22 cellular contexts compared by ENCODE assay signal in the genomic region with DNA sequence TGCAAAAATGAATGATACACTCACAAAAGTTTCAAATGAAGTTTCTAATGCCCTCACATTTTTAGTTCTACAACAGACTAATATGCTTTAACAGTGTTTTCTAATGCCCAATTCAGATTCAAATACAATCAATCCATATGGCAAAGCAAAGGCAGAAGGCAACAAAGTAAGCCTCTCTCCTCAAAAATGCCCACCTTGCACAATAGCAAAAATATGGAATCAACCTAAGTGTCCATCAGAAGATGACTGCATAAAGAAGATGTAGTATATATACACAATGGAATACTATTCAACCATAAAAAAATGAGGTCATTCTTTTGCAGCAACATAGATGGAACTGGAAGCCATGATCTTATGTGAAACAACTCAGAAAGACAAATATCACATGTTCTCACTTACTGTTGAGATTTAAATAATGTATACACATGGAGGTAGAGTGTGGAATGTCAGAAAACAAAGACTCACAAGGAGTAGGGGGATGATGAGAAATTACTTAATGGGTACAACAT.
DNase-seq lines count a peak whose midpoint lies in the region; ATAC-seq, FAIRE-seq and TF ChIP-seq lines count a peak whose summit lies in the region.
"Had no signal": no experiment of that assay in that cellular context is flagged by ENCODE, and none has a peak within 500 bp of the region (broad histone marks: within the 10 kb centered on the region; RNA-seq: fewer than 3 reads in every experiment).

No MANE protein-coding gene starts in this region.

- no peak overlapping the region for H3K4me2 ChIP-seq in HepG2 (ENCODE audit: low read depth, low read length)
- H3K4me2 ChIP-seq in K562 (ENCODE audit: insufficient read depth, low read length) = no peak overlapping the region
- H3K4me2 ChIP-seq: BLaER1, GM23338 had no signal

- POLR2A ChIA-PET in HepG2 (lab: Yijun Ruan, JAX) = no interaction called here
- POLR2A ChIA-PET in K562 (lab: Yijun Ruan, JAX) = no interaction called here

- 0 out of 5 replicates have a peak, but pooled peaks cover 0 to 2% of the 10 kb centered on the region in 2 experiments for H3K36me3 ChIP-seq in HepG2 (replicated peaks in 1 of 2; ENCODE audit: control insufficient read depth in 1 of 2, insufficient read depth in 2 of 2, low read length in 2 of 2)
- H3K36me3 ChIP-seq in right lobe of liver = no peaks in the 10 kb centered on the region
- H3K36me3 ChIP-seq in K562 (ENCODE audit: control insufficient read depth, insufficient read depth, low read length) = peaks cover 3% of the 10 kb centered on the region; the same call in 2 of the 3 replicates

- H3K4me1 Mint-ChIP-seq in glutamatergic neuron (ENCODE audit: low read depth, unreplicated experiment) = no peaks in the 10 kb centered on the region

- no peaks in the 10 kb centered on the region for H3K36me3 Mint-ChIP-seq in glutamatergic neuron (ENCODE audit: unreplicated experiment)

- no peak overlapping the region for H2AFZ ChIP-seq in HepG2 (ENCODE audit: low read length)
- no peak overlapping the region for H2AFZ ChIP-seq in K562 (ENCODE audit: low read depth, low read length)
- H2AFZ ChIP-seq: GM23338 had no signal

- intact Hi-C loops in HepG2 (cut with micrococcal nuclease; ENCODE audit: unreplicated experiment) = no loop called here
- intact Hi-C loops in right lobe of liver (cut with DNase I) = no loop called here
- intact Hi-C loops in K562 (cut with micrococcal nuclease) = no loop called here

- H3K27ac ChIP-seq in HepG2 (ENCODE audit: extremely low read length, insufficient read depth, low read length) (no peak overlapping the region), right lobe of liver (no peak overlapping the region), K562 (ENCODE audit: extremely low read depth, low read depth, low read length) (no peak overlapping the region)
- H3K27ac ChIP-seq: BLaER1, C4-2B had no signal

- H4K20me1 ChIP-seq in HepG2 (ENCODE audit: insufficient read depth, low read length) (no peaks in the 10 kb centered on the region), K562 (replicated peaks; ENCODE audit: control insufficient read depth, insufficient read depth, low read length) (no peaks in the 10 kb centered on the region)

- H3K27ac Mint-ChIP-seq in glutamatergic neuron (ENCODE audit: unreplicated experiment) = peak overlapping the region; percentile 44
- H3K27ac Mint-ChIP-seq: B cell; CD4-positive, CD25-positive, alpha-beta regulatory T cell; CD8-positive, alpha-beta T cell; GM23338; H9; HFFc6 had no signal

- no peak overlapping the region for H3K9ac ChIP-seq in HepG2 (ENCODE audit: insufficient read depth, low read depth, low read length)
- no peak overlapping the region for H3K9ac ChIP-seq in K562 (ENCODE audit: insufficient read depth in 1 of 2, low read depth in 2 of 2, low read length in 2 of 2)
- H3K9ac ChIP-seq: BLaER1 had no signal

- no TSS peak for BruUV-seq in HepG2 (replicated peaks; lab: Mats Ljungman, UMichigan)
- BruUV-seq in K562 (replicated peaks; lab: Mats Ljungman, UMichigan) = no TSS peak

- peaks cover 2% of the 10 kb centered on the region for H3K9me3 Mint-ChIP-seq in glutamatergic neuron (ENCODE audit: unreplicated experiment)
- H3K9me3 Mint-ChIP-seq: CD8-positive, alpha-beta T cell had no signal

- DNase-seq in HepG2 (ENCODE audit: low spot score) (no peak), right lobe of liver (no peak), K562 (ENCODE audit: extremely low read depth in 1 of 4, low spot score in 3 of 4) (no peak), glutamatergic neuron (no peak), omental fat pad (ENCODE audit: low spot score) (no peak), ACHN (no peak), DMS79 treated with DMSO at 0.1 percent for 48 hours (lab: John Stamatoyannopoulos, UW) (no peak)
- DNase-seq: 8988T; Caco-2; CD4-positive, CD25-positive, alpha-beta regulatory T cell; CD8-positive, alpha-beta T cell; DMS153; EL; GDM1; H9; HFFc6 had no signal

- CTCF ChIA-PET in HepG2 (lab: Yijun Ruan, JAX; ENCODE audit: low intra/inter-chr PET ratio, low total read pairs) (no interaction called here), K562 (lab: Yijun Ruan, JAX; ENCODE audit: low intra/inter-chr PET ratio) (no interaction called here)

- H3K9me3 ChIP-seq in HepG2 (ENCODE audit: low read length) = no peaks in the 10 kb centered on the region
- H3K9me3 ChIP-seq in right lobe of liver = no peaks in the 10 kb centered on the region
- H3K9me3 ChIP-seq in K562 (replicated peaks; ENCODE audit: control insufficient read depth, insufficient read depth, low read depth, low read length) = no peaks in the 10 kb centered on the region
- H3K9me3 ChIP-seq: Caco-2 had no signal

- peaks cover 4% of the 10 kb centered on the region for H3K27me3 Mint-ChIP-seq in glutamatergic neuron (ENCODE audit: unreplicated experiment)
- H3K27me3 Mint-ChIP-seq: B cell; CD4-positive, CD25-positive, alpha-beta regulatory T cell had no signal

- in situ Hi-C loops in HepG2 (cut with HindIII; ENCODE audit: extremely low pct_ligation_motif_present, low pct_unique_long_range_greater_than_20kb) (no loop called here), K562 (cut with MboI) (no loop called here), ACHN (cut with HindIII; ENCODE audit: low pct_ligation_motif_present, low pct_unique_long_range_greater_than_20kb, low sequenced_read_pairs) (no loop called here)

- no peaks in the 10 kb centered on the region for H3K9me1 ChIP-seq in K562 (ENCODE audit: control insufficient read depth, insufficient read depth, low read length)

- TF ChIP-seq POLR2A in HepG2 (IDR thresholded peaks at IDR 0.05; ENCODE audit: insufficient read depth in 1 of 2, low read depth in 2 of 2, low read length in 2 of 2) (no peak), right lobe of liver (IDR thresholded peaks at IDR 0.05) (no peak), K562 (conservative IDR thresholded peaks at IDR 0.05) (no peak)

- TF ChIP-seq EP300 in HepG2 (IDR thresholded peaks at IDR 0.05; ENCODE audit: low read depth in 2 of 2, low read length in 2 of 2) = no peak
- TF ChIP-seq EP300 in HepG2 (CRISPR knock-in tag; IDR thresholded peaks at IDR 0.05; ENCODE audit: borderline replicate concordance) = no peak
- TF ChIP-seq EP300 in K562 (IDR thresholded peaks at IDR 0.05; ENCODE audit: low read length) = no peak

- H3K79me2 ChIP-seq in HepG2 (ENCODE audit: insufficient read depth, low read length) (peaks cover 1% of the 10 kb centered on the region), K562 (ENCODE audit: control insufficient read depth, insufficient read depth, low read length) (no peaks in the 10 kb centered on the region; the same call in 2 of the 3 replicates)

- H3K4me3 Mint-ChIP-seq in glutamatergic neuron (ENCODE audit: unreplicated experiment) = no peak overlapping the region
- H3K4me3 Mint-ChIP-seq: B cell; CD4-positive, CD25-positive, alpha-beta regulatory T cell; CD8-positive, alpha-beta T cell; GM23338; H9; HFFc6 had no signal

- TF ChIP-seq CTCF in HepG2 (CRISPR knock-in tag; IDR thresholded peaks at IDR 0.05) = no peak
- TF ChIP-seq CTCF in right lobe of liver (IDR thresholded peaks at IDR 0.05) = no peak
- TF ChIP-seq CTCF in K562 (IDR thresholded peaks at IDR 0.05 in 2 of 3, conservative IDR thresholded peaks at IDR 0.05 in 1 of 3; ENCODE audit: insufficient read depth in 2 of 3, low read depth in 1 of 3, low read length in 3 of 3) = no peak
- TF ChIP-seq CTCF in glutamatergic neuron (IDR thresholded peaks at IDR 0.05; ENCODE audit: partially characterized antibody, unreplicated experiment) = no peak
- TF ChIP-seq CTCF in omental fat pad (IDR thresholded peaks at IDR 0.05) = no peak

- TF ChIP-seq RAD21 in HepG2 (CRISPR knock-in tag; IDR thresholded peaks at IDR 0.05) = no peak
- TF ChIP-seq RAD21 in K562 (CRISPR knock-in tag; conservative IDR thresholded peaks at IDR 0.05 in 1 of 2, IDR thresholded peaks at IDR 0.05 in 1 of 2) = no peak

- ATAC-seq in HepG2 (no peak), right lobe of liver (no peak), K562 (no peak), omental fat pad (ENCODE audit: low FRiP score) (no peak)
- ATAC-seq: CD8-positive, alpha-beta T cell; GM12878; GM23338; HCT116 had no signal

- H3K27me3 ChIP-seq in HepG2 (ENCODE audit: control insufficient read depth in 1 of 2, insufficient read depth in 2 of 2, low read length in 2 of 2) (no peaks in the 10 kb centered on the region), right lobe of liver (no peaks in the 10 kb centered on the region), K562 (ENCODE audit: control insufficient read depth in 2 of 2, insufficient read depth in 2 of 2, low read length in 2 of 2) (no peaks in the 10 kb centered on the region)
- H3K27me3 ChIP-seq: BLaER1 had no signal

- H3K4me1 ChIP-seq in HepG2 (ENCODE audit: insufficient read depth, low read length) = peaks cover 19% of the 10 kb centered on the region
- peaks cover 0 to 6% (median 0%) of the 10 kb centered on the region in 4 donors for H3K4me1 ChIP-seq in right lobe of liver
- H3K4me1 ChIP-seq in K562 (replicated peaks in 1 of 2; ENCODE audit: control insufficient read depth in 2 of 2, insufficient read depth in 2 of 2, low read length in 2 of 2) = peaks cover 0 to 29% of the 10 kb centered on the region in 2 experiments; a peak in 2 of 5 replicates

- no peak for FAIRE-seq in HepG2 (lab: Jason Lieb, UNC)
- no peak for FAIRE-seq in K562 (lab: Jason Lieb, UNC)
- FAIRE-seq: GM12878 had no signal

- H3K4me3 ChIP-seq in HepG2 (replicated peaks in 1 of 3; ENCODE audit: insufficient read depth in 1 of 3, low read depth in 2 of 3, low read length in 3 of 3) = no peak overlapping the region
- H3K4me3 ChIP-seq in right lobe of liver = no peak overlapping the region
- no peak overlapping the region for H3K4me3 ChIP-seq in K562
- H3K4me3 ChIP-seq: BLaER1, GM12878, GM23338 had no signal

TF ChIP-seq in HepG2, 621 proteins besides CTCF, POLR2A, EP300 and RAD21 (continues in another document):
- TF ChIP-seq MAFF (IDR thresholded peaks at IDR 0.05; ENCODE audit: low read depth, low read length) = peak; percentile 36; the same call in 1 of the 2 replicates

TF ChIP-seq in K562, 482 proteins besides CTCF, POLR2A, EP300 and RAD21 (continues in another document):
- TF ChIP-seq ZNF316 (IDR thresholded peaks at IDR 0.05) = peak; percentile 42; the same call in 1 of the 2 replicates
- 0 out of 2 replicates have a peak, but pooled peaks have one; percentile 15 for TF ChIP-seq C11orf30 (IDR thresholded peaks at IDR 0.05; ENCODE audit: low read depth)
- 0 out of 2 replicates have a peak, but pooled peaks have one; percentile 4 for TF ChIP-seq MAFG (tag; conservative IDR thresholded peaks at IDR 0.05)
- TF ChIP-seq, protein P1, sequence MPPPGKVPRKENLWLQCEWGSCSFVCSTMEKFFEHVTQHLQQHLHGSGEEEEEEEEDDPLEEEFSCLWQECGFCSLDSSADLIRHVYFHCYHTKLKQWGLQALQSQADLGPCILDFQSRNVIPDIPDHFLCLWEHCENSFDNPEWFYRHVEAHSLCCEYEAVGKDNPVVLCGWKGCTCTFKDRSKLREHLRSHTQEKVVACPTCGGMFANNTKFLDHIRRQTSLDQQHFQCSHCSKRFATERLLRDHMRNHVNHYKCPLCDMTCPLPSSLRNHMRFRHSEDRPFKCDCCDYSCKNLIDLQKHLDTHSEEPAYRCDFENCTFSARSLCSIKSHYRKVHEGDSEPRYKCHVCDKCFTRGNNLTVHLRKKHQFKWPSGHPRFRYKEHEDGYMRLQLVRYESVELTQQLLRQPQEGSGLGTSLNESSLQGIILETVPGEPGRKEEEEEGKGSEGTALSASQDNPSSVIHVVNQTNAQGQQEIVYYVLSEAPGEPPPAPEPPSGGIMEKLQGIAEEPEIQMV (tag; conservative IDR thresholded peaks at IDR 0.05; ENCODE audit: low read depth) = no peak
- no peak for TF ChIP-seq ZNF431 (CRISPR knock-in tag; IDR thresholded peaks at IDR 0.05)
